ENCODE assay signal across 8 cellular contexts in the genomic region with DNA sequence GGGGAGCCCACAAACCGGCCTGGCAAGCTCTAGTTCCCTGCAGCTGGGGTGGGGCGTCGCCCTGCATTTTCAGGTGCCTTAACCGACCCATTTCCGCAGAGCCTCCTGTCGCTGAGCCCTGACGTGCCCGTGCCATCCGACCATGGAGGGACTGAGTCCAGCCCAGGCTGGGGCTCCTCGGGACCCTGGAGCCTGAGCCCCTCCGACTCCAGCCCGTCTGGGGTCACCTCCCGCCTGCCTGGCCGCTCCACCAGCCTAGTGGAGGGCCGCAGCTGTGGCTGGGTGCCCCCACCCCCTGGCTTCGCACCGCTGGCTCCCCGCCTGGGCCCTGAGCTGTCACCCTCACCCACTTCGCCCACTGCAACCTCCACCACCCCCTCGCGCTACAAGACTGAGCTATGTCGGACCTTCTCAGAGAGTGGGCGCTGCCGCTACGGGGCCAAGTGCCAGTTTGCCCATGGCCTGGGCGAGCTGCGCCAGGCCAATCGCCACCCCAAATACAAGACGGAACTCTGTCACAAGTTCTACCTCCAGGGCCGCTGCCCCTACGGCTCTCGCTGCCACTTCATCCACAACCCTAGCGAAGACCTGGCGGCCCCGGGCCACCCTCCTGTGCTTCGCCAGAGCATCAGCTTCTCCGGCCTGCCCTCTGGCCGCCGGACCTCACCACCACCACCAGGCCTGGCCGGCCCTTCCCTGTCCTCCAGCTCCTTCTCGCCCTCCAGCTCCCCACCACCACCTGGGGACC. TPM values are rescaled to one million over a fixed set of nuclear protein-coding genes. Genes with fewer than 3 reads are reported as not detected.
DNase-seq lines count a peak whose midpoint lies in the region; ATAC-seq, FAIRE-seq and TF ChIP-seq lines count a peak whose summit lies in the region.

No MANE protein-coding gene starts in this region.

- ATAC-seq in GM18868 (IDR thresholded peaks at IDR 0.05; ENCODE audit: unreplicated experiment) (no peak), GM21576 (IDR thresholded peaks at IDR 0.05; ENCODE audit: unreplicated experiment) (no peak)

- peaks cover 61% of the 10 kb centered on the region for H3F3A ChIP-seq in SU-DHL-6 (ENCODE audit: insufficient read depth)

- FAIRE-seq in kidney (lab: Jason Lieb, UNC), result no peak

- H3K9me3 ChIP-seq in SU-DHL-6 (ENCODE audit: insufficient read depth, low read length) (no peaks in the 10 kb centered on the region), kidney (ENCODE audit: control insufficient read depth in 1 of 2, low read length in 2 of 2) (no peaks in the 10 kb centered on the region)

- H3K9me2 ChIP-seq in SU-DHL-6 (replicated peaks; ENCODE audit: insufficient read depth, low read length), result no peaks in the 10 kb centered on the region

- peaks cover 24% of the 10 kb centered on the region for H3K79me2 ChIP-seq in SU-DHL-6 (ENCODE audit: insufficient read depth, low read length)

- peak overlapping the region; percentile 97 for H3K4me2 ChIP-seq in SU-DHL-6 (ENCODE audit: low read depth, low read length, poor library complexity, severe bottlenecking)

- peak overlapping the region; percentile 92 for H3K4me3 ChIP-seq in GM12865 (ENCODE audit: low read depth, low read length)
- peak overlapping the region; percentile 91 for H3K4me3 ChIP-seq in SU-DHL-6 (ENCODE audit: insufficient read depth, low read length, poor library complexity, severe bottlenecking)
- H3K4me3 ChIP-seq in kidney (ENCODE audit: low read length in 2 of 2), result peak overlapping the region; percentile 96 to 99

- H3K27me3 Mint-ChIP-seq in brain, result peaks cover 65% of the 10 kb centered on the region

- H3K4me3 Mint-ChIP-seq in brain, result peak overlapping the region; percentile 83 to 97 (median 89)

- peaks cover 58% of the 10 kb centered on the region for H3K4me1 Mint-ChIP-seq in brain

- peak; percentile 75 for DNase-seq in GM12865 (ENCODE audit: low read depth)
- peak; percentile 92 for DNase-seq in kidney
- peak; percentile 73 for DNase-seq in stimulated activated CD8-positive, alpha-beta memory T cell treated with anti-CD3 and anti-CD28 coated beads, Interleukin-4, amount 100 ng/mL, for 48 hours
- DNase-seq in NCI-H446 (lab: John Stamatoyannopoulos, UW), result no peak

- peaks cover 0 to 7% (median 0%) of the 10 kb centered on the region in 5 experiments for H3K9me3 Mint-ChIP-seq in brain

- peaks cover 24 to 26% of the 10 kb centered on the region in 2 donors for H3K4me1 ChIP-seq in kidney (ENCODE audit: control insufficient read depth in 1 of 2, insufficient read depth in 1 of 2, low read depth in 1 of 2, low read length in 2 of 2)

- peak overlapping the region in 2 of 5 experiments; percentile 84 to 96 for H3K27ac Mint-ChIP-seq in brain

- no peaks in the 10 kb centered on the region for H4K20me1 ChIP-seq in SU-DHL-6 (ENCODE audit: low read depth, low read length)

- H3K27ac ChIP-seq in SU-DHL-6 (ENCODE audit: low read depth, low read length) (peak overlapping the region; percentile 98), kidney (ENCODE audit: low read depth in 2 of 2, low read length in 2 of 2) (peak overlapping the region; percentile 97 to 99)

- no peaks in the 10 kb centered on the region for H3K27me3 ChIP-seq in SU-DHL-6 (ENCODE audit: low read length)

- peaks cover 5% of the 10 kb centered on the region for H3K36me3 Mint-ChIP-seq in brain

- TF ChIP-seq CTCF in GM12865 (IDR thresholded peaks at IDR 0.05; ENCODE audit: insufficient read depth, low read depth, low read length, missing control alignments) (no peak), SU-DHL-6 (IDR thresholded peaks at IDR 0.05; ENCODE audit: insufficient read depth, low read length, poor library complexity, severe bottlenecking) (no peak), brain (conservative IDR thresholded peaks at IDR 0.05) (no peak), kidney (IDR thresholded peaks at IDR 0.05; ENCODE audit: borderline replicate concordance, extremely low read depth, insufficient read depth) (no peak)

- H3K36me3 ChIP-seq in SU-DHL-6 (ENCODE audit: low read length) (no peaks in the 10 kb centered on the region), kidney (ENCODE audit: control insufficient read depth in 1 of 2, insufficient read depth in 2 of 2, low read length in 2 of 2) (peaks cover 6 to 22% of the 10 kb centered on the region in 2 donors)

- intact Hi-C loops in kidney (cut with DNase I), result no loop called here

- H3K9ac ChIP-seq in SU-DHL-6 (ENCODE audit: low read length), result peak overlapping the region; percentile 98
- H3K9ac ChIP-seq in kidney (ENCODE audit: low read length in 2 of 2), result peak overlapping the region; percentile 95 to 100

- H2AFZ ChIP-seq in SU-DHL-6 (ENCODE audit: low read depth, low read length, severe bottlenecking), result no peak overlapping the region

RNA-seq across cellular contexts. Expression of a gene that starts 1.2 kb away (rescaled TPM):
- polyA plus RNA-seq in brain (ENCODE audit: insufficient read depth, low read depth, low replicate concordance) (20.6 TPM), kidney (ENCODE audit: insufficient read depth, low read depth, low replicate concordance) (87.9 TPM)
- total RNA-seq in kidney, result 132 TPM

RNA-seq across cellular contexts. Expression of a gene that starts 4.7 kb away (rescaled TPM):
- polyA plus RNA-seq in brain (ENCODE audit: insufficient read depth, low read depth, low replicate concordance) (28.8 TPM), kidney (ENCODE audit: insufficient read depth, low read depth, low replicate concordance) (8.5 TPM)
- total RNA-seq in kidney, result 29.7 TPM

RNA-seq across cellular contexts. Expression of a gene that starts 16.6 kb away (rescaled TPM):
- polyA plus RNA-seq in brain (ENCODE audit: insufficient read depth, low read depth, low replicate concordance) (71.5 TPM), kidney (ENCODE audit: insufficient read depth, low read depth, low replicate concordance) (32.4 TPM)
- 50.4 TPM for total RNA-seq in kidney

RNA-seq across cellular contexts. Expression of a gene that starts 16.9 kb away (rescaled TPM):
- polyA plus RNA-seq in brain (ENCODE audit: insufficient read depth, low read depth, low replicate concordance) (92.9 TPM), kidney (ENCODE audit: insufficient read depth, low read depth, low replicate concordance) (54.0 TPM)
- 37.1 TPM for total RNA-seq in kidney

RNA-seq across cellular contexts. Expression of a gene that starts 27.9 kb away (rescaled TPM):
- 2,932 TPM for polyA plus RNA-seq in brain (ENCODE audit: insufficient read depth, low read depth, low replicate concordance)
- total RNA-seq in kidney, result 1,461 TPM
- 1,965 TPM for polyA plus RNA-seq in kidney (ENCODE audit: insufficient read depth, low read depth, low replicate concordance)

Comparison
In these comparisons a context has a peak if more than half of its experiments do, and no peak if none do; other contexts are left out.
1. DNase-seq: peak in GM12865 (single experiment), kidney (single experiment) and stimulated activated CD8-positive, alpha-beta memory T cell treated with anti-CD3 and anti-CD28 coated beads, Interleukin-4, amount 100 ng/mL, for 48 hours (single experiment); none in NCI-H446 (0 of 2).
2. Peak in every context shown above with its lines, with median percentiles within 50 percentile points of each other: H3K4me3 ChIP-seq.